Comparison of ENCODE assay signal across 2 cellular contexts in the genomic region with DNA sequence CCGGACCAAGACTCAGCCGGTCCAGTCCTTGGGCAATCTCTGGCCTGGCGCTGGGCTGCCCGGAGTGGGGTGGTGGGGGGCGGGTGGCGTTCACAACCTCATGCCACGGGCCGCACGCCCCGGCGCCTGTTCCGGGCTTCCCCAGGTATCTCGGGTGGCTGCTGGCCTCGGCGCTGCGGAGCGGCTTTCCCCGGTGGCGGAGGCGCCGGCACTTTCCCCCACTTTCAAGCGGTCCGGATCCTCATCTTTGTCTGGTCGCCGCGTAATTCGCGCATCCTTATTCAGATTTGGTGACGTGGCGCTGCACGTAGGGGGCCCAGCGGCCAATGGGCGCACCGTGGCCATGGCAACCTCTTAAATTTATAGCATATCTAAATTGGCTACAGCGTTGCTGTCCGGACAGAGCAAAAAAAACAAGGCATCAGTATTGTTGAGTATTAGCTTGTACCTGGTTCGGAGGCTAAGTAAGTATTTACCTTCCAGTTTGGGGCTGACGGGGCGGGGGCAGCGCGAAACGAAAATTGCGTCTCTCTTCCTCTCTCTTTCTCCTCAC.
TF ChIP-seq lines count a peak whose summit lies in the region.

A gene (minus strand): TSS at position 253 of the 553 bp plus-strand sequence. CDS start 373 bp downstream, outside the sequence.

TF ChIP-seq in SK-N-SH, 30 proteins besides CTCF, POLR2A, EP300 and RAD21 (continued from another document):
- TF ChIP-seq, protein P1, sequence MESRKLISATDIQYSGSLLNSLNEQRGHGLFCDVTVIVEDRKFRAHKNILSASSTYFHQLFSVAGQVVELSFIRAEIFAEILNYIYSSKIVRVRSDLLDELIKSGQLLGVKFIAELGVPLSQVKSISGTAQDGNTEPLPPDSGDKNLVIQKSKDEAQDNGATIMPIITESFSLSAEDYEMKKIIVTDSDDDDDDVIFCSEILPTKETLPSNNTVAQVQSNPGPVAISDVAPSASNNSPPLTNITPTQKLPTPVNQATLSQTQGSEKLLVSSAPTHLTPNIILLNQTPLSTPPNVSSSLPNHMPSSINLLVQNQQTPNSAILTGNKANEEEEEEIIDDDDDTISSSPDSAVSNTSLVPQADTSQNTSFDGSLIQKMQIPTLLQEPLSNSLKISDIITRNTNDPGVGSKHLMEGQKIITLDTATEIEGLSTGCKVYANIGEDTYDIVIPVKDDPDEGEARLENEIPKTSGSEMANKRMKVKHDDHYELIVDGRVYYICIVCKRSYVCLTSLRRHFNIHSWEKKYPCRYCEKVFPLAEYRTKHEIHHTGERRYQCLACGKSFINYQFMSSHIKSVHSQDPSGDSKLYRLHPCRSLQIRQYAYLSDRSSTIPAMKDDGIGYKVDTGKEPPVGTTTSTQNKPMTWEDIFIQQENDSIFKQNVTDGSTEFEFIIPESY (IDR thresholded peaks at IDR 0.05; ENCODE audit: borderline replicate concordance, low read depth): no peak
- TF ChIP-seq TEAD4 (IDR thresholded peaks at IDR 0.05; ENCODE audit: borderline replicate concordance, insufficient read depth) (no peak), POLR2AphosphoS5 (IDR thresholded peaks at IDR 0.05; ENCODE audit: low read depth, low read length) (no peak)

TF ChIP-seq in SK-N-SH treated with all-trans-retinoic acid at 6 μM for 48 hours, 23 proteins besides CTCF, POLR2A, EP300 and RAD21 (continued from another document):
- TF ChIP-seq, protein P2, sequence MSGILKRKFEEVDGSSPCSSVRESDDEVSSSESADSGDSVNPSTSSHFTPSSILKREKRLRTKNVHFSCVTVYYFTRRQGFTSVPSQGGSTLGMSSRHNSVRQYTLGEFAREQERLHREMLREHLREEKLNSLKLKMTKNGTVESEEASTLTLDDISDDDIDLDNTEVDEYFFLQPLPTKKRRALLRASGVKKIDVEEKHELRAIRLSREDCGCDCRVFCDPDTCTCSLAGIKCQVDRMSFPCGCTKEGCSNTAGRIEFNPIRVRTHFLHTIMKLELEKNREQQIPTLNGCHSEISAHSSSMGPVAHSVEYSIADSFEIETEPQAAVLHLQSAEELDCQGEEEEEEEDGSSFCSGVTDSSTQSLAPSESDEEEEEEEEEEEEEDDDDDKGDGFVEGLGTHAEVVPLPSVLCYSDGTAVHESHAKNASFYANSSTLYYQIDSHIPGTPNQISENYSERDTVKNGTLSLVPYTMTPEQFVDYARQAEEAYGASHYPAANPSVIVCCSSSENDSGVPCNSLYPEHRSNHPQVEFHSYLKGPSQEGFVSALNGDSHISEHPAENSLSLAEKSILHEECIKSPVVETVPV (CRISPR knock-in tag; IDR thresholded peaks at IDR 0.05): no peak
- no peak for TF ChIP-seq ZNF565 (CRISPR knock-in tag; conservative IDR thresholded peaks at IDR 0.05; ENCODE audit: low read depth)
- no peak for TF ChIP-seq ARNTL (CRISPR knock-in tag; IDR thresholded peaks at IDR 0.05; ENCODE audit: borderline replicate concordance, low read depth)
- no peak for TF ChIP-seq GLIS3 (CRISPR knock-in tag; IDR thresholded peaks at IDR 0.05)
- no peak for TF ChIP-seq OSR1 (CRISPR knock-in tag; IDR thresholded peaks at IDR 0.05)
- TF ChIP-seq ZNF70 (CRISPR knock-in tag; IDR thresholded peaks at IDR 0.05): no peak
